In the genomic region with DNA sequence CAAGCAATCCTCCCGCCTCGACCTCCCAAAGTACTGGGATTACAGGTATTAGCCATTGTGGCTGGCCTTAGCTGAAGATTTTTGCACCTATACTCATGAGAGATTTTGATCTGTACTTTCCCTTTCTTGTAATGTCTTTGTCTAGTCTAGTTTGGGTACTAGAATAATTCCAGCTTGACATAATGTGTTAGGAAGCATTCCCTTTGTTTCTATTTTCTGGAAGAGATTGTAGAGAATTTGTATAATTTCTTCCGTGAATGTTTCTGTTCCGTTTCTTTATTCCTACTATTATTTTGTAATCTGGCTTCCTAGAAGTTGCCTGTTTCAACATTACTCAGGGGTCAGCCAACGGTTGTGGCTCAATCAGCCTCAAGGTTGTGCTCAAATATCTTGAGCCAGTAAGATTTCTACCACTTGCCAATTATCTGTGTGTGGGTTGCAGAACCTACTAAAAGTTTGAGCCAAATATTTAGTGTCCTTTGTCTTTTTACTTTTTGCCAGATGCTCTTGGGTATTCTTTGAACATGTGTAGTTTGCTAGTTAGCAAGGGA, we compare ENCODE assay signal across 13 cellular contexts. TPM values are rescaled to one million over a fixed set of nuclear protein-coding genes. Genes with fewer than 3 reads are reported as not detected.
A peak's percentile ranks its signal among the peaks of the same experiment; 100 is the strongest.
DNase-seq lines count a peak whose midpoint lies in the region; ATAC-seq, FAIRE-seq and TF ChIP-seq lines count a peak whose summit lies in the region.
"Had no signal": no experiment of that assay in that cellular context is flagged by ENCODE, and none has a peak within 500 bp of the region (broad histone marks: within the 10 kb centered on the region; RNA-seq: fewer than 3 reads in every experiment).

No MANE protein-coding gene starts in this region.

- H3K36me3 ChIP-seq in astrocyte (ENCODE audit: insufficient read depth, low read length) (no peaks in the 10 kb centered on the region), subcutaneous abdominal adipose tissue (ENCODE audit: control insufficient read depth in 5 of 5, insufficient read depth in 5 of 5, low read length in 5 of 5) (no peaks in the 10 kb centered on the region), PC-3 (ENCODE audit: low read depth, low read length) (no peaks in the 10 kb centered on the region)
- H3K36me3 ChIP-seq: esophagus squamous epithelium had no signal

- no peak overlapping the region for H3K4me3 Mint-ChIP-seq in astrocyte (ENCODE audit: unreplicated experiment)
- H3K4me3 Mint-ChIP-seq: CD8-positive, alpha-beta T cell had no signal

- H3K4me1 ChIP-seq in astrocyte (ENCODE audit: insufficient read depth, low read length) (no peaks in the 10 kb centered on the region), right cardiac atrium (ENCODE audit: control insufficient read depth, insufficient read depth, low read length) (no peaks in the 10 kb centered on the region), subcutaneous abdominal adipose tissue (ENCODE audit: control insufficient read depth in 5 of 5, insufficient read depth in 5 of 5, low read length in 5 of 5) (peaks cover 0 to 10% (median 7%) of the 10 kb centered on the region in 5 donors), PC-3 (ENCODE audit: insufficient read depth, low read length) (no peaks in the 10 kb centered on the region)
- H3K4me1 ChIP-seq: esophagus squamous epithelium had no signal

- H3K27me3 ChIP-seq in HL-60 (ENCODE audit: insufficient read depth, poor library complexity, severe bottlenecking) (no peaks in the 10 kb centered on the region), astrocyte (ENCODE audit: insufficient read depth, low read length) (no peaks in the 10 kb centered on the region), right cardiac atrium (ENCODE audit: control insufficient read depth, insufficient read depth) (no peaks in the 10 kb centered on the region), subcutaneous abdominal adipose tissue (ENCODE audit: control insufficient read depth in 5 of 5, insufficient read depth in 4 of 5, low read length in 5 of 5) (no peaks in the 10 kb centered on the region), PC-3 (ENCODE audit: low read length) (no peaks in the 10 kb centered on the region)
- H3K27me3 ChIP-seq: esophagus squamous epithelium had no signal

- POLR2A ChIA-PET in PC-3 (lab: Charles Lee; ENCODE audit: unreplicated experiment), result no interaction called here

- CTCF ChIA-PET in PC-3 (lab: Charles Lee), result no interaction called here

- no peak overlapping the region for H3K27ac Mint-ChIP-seq in astrocyte (ENCODE audit: unreplicated experiment)
- H3K27ac Mint-ChIP-seq: CD8-positive, alpha-beta T cell had no signal

- intact Hi-C loops in right cardiac atrium (cut with DNase I) (no loop called here), PC-3 (cut with micrococcal nuclease) (no loop called here)

- H2AFZ ChIP-seq in astrocyte (ENCODE audit: low read depth, low read length) (no peak overlapping the region), PC-3 (ENCODE audit: low read length) (no peak overlapping the region)

- no peaks in the 10 kb centered on the region for H3K4me1 Mint-ChIP-seq in astrocyte (ENCODE audit: low read depth, unreplicated experiment)

- H3K9me3 Mint-ChIP-seq in astrocyte (ENCODE audit: unreplicated experiment), result peaks cover 2% of the 10 kb centered on the region

- H3K4me2 ChIP-seq in astrocyte (ENCODE audit: low read length), result no peak overlapping the region
- no peak overlapping the region for H3K4me2 ChIP-seq in PC-3 (ENCODE audit: low read length)

- no TSS peak for BruUV-seq in PC-3 (replicated peaks; lab: Mats Ljungman, UMichigan)

- 72% methylated on average over 5 of the region's 5 CpGs for WGBS in right cardiac atrium

- H3K79me2 ChIP-seq in astrocyte (ENCODE audit: insufficient read depth, low read length) (no peaks in the 10 kb centered on the region), PC-3 (ENCODE audit: low read length) (no peaks in the 10 kb centered on the region)

- H4K20me1 ChIP-seq in astrocyte (ENCODE audit: insufficient read depth, low read length) (no peaks in the 10 kb centered on the region), PC-3 (ENCODE audit: low read length) (no peaks in the 10 kb centered on the region)

- H3K9me2 ChIP-seq in PC-3 (replicated peaks; ENCODE audit: low read length), result no peaks in the 10 kb centered on the region

- H3F3A ChIP-seq in PC-3 (ENCODE audit: low read length, unreplicated experiment), result no peaks in the 10 kb centered on the region

- DNase-seq in HL-60 (ENCODE audit: low read depth in 1 of 2, low spot score in 1 of 2) (peak; percentile 16 to 42), astrocyte (ENCODE audit: low read depth) (peak; percentile 52), right cardiac atrium (peak in 2 of 3 donors; percentile 59 to 77), PC-3 (no peak), KG1 (lab: John Stamatoyannopoulos, UW) (no peak)
- DNase-seq: activated CD8-positive, alpha-beta memory T cell treated with anti-CD3 and anti-CD28 coated beads for 24 hours; CD8-positive, alpha-beta T cell; esophagus squamous epithelium; HCEC 1CT; NCI-H1417 treated with DMSO at 0.1 percent for 48 hours; NCI-H446 treated with DMSO at 0.1 percent for 48 hours had no signal

- H3K27ac ChIP-seq in HL-60 (replicated peaks), result peak overlapping the region; percentile 39
- H3K27ac ChIP-seq in astrocyte (ENCODE audit: low read depth, low read length), result no peak overlapping the region
- no peak overlapping the region for H3K27ac ChIP-seq in right cardiac atrium (ENCODE audit: low read length)
- peak overlapping the region; percentile 11 for H3K27ac ChIP-seq in subcutaneous abdominal adipose tissue (ENCODE audit: low read depth, low read length)
- H3K27ac ChIP-seq in PC-3 (ENCODE audit: low read length), result no peak overlapping the region
- H3K27ac ChIP-seq: esophagus squamous epithelium had no signal

- H3K27me3 Mint-ChIP-seq in astrocyte (ENCODE audit: low read depth, unreplicated experiment), result no peaks in the 10 kb centered on the region

- H3K36me3 Mint-ChIP-seq in astrocyte (ENCODE audit: low read depth, unreplicated experiment), result peaks cover 2% of the 10 kb centered on the region

- FAIRE-seq in astrocyte (lab: Jason Lieb, UNC), result no peak

- H3K9me3 ChIP-seq in astrocyte (ENCODE audit: insufficient read depth, low read depth, low read length), result no peaks in the 10 kb centered on the region
- H3K9me3 ChIP-seq in right cardiac atrium (ENCODE audit: control insufficient read depth, low read length), result no peaks in the 10 kb centered on the region
- H3K9me3 ChIP-seq in subcutaneous abdominal adipose tissue (ENCODE audit: control insufficient read depth in 5 of 5, low read length in 5 of 5), result peaks cover 0 to 4% (median 0%) of the 10 kb centered on the region in 5 donors
- H3K9me3 ChIP-seq in PC-3 (ENCODE audit: low read length), result no peaks in the 10 kb centered on the region
- H3K9me3 ChIP-seq: esophagus squamous epithelium had no signal

- H3K4me3 ChIP-seq in HL-60 (replicated peaks; ENCODE audit: insufficient read depth, low read length) (no peak overlapping the region), astrocyte (ENCODE audit: insufficient read depth, low read depth, low read length) (no peak overlapping the region), right cardiac atrium (ENCODE audit: low read length) (no peak overlapping the region), subcutaneous abdominal adipose tissue (ENCODE audit: low read depth in 1 of 5, low read length in 5 of 5) (no peak overlapping the region), PC-3 (ENCODE audit: low read length) (no peak overlapping the region)
- H3K4me3 ChIP-seq: esophagus squamous epithelium had no signal

- H3K9ac ChIP-seq in astrocyte (ENCODE audit: low read length) (no peak overlapping the region), subcutaneous abdominal adipose tissue (ENCODE audit: low read length in 5 of 5) (peak overlapping the region in 2 of 5 donors; percentile 46 to 47), PC-3 (ENCODE audit: low read length) (no peak overlapping the region)

- TF ChIP-seq CTCF in HL-60 (IDR thresholded peaks at IDR 0.05; ENCODE audit: insufficient read depth, low read length) (no peak), astrocyte (IDR thresholded peaks at IDR 0.05; ENCODE audit: insufficient read depth, low read depth, low read length) (no peak), PC-3 (conservative IDR thresholded peaks at IDR 0.05; ENCODE audit: low read depth, low read length) (no peak)

- peak; percentile 61 to 86 for ATAC-seq in right cardiac atrium
- ATAC-seq in GM18873 (IDR thresholded peaks at IDR 0.05; ENCODE audit: low FRiP score, unreplicated experiment), result no peak
- ATAC-seq in PC-3, result no peak
- ATAC-seq: CD8-positive, alpha-beta T cell had no signal

RNA-seq across cellular contexts. Expression of gene BAZ2B, which starts 42.6 kb away (rescaled TPM):
- total RNA-seq in astrocyte (60.9 and 69.8 TPM in 2 replicates), right cardiac atrium (10 to 100 TPM; 34.8 to 43.2 (median 41.8) TPM), PC-3 (2014; rRNA removed) (15.7 and 19.6 TPM in 2 replicates)
- 16.1 TPM for polyA plus RNA-seq in right cardiac atrium

RNA-seq across cellular contexts. Expression of gene MARCHF7, which starts 53.3 kb away (rescaled TPM):
- 104 and 105 TPM in 2 replicates for total RNA-seq in astrocyte
- total RNA-seq in right cardiac atrium, result 10 to 100 TPM; 70.0 to 85.4 (median 74.9) TPM
- polyA plus RNA-seq in right cardiac atrium, result 33.6 TPM
- total RNA-seq in PC-3 (2014; rRNA removed), result 53.2 and 84.3 TPM in 2 replicates

Comparison
In these comparisons a context has a peak if more than half of its experiments do, and no peak if none do; other contexts are left out.
1. DNase-seq: peak in HL-60 (2 of 2), astrocyte (single experiment) and right cardiac atrium (2 of 3); none in PC-3 (single experiment) and KG1 (single experiment).
2. H3K27ac ChIP-seq: peak in HL-60 (single experiment) and subcutaneous abdominal adipose tissue (single experiment); none in astrocyte (single experiment), right cardiac atrium (single experiment) and PC-3 (single experiment).
3. ATAC-seq: peak in right cardiac atrium (2 of 2); none in GM18873 (single experiment) and PC-3 (single experiment).